In the genomic region with DNA sequence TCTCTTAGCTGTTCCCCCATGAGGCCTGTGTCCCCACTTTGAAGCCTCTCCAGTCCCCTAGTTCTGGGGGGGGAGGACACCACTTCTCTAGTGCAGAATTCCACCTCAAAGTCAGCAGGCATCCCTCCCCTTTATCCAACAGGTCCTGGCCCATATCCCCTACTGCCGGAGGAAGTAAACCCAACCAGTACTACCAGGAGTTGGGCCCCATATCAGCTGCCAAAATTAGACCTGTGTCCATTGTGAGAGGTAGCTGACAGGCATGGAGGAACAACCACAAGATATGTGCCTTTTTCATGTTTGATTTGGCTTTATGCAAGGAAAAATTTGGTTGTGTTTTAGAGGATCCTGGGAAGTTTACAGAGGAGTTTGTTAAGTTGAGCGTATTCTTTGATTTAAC, we compare ENCODE assay signal across 8 cellular contexts.
"Had no signal": no experiment of that assay in that cellular context is flagged by ENCODE, and none has a peak within 500 bp of the region (broad histone marks: within the 10 kb centered on the region; RNA-seq: fewer than 3 reads in every experiment).

No MANE protein-coding gene starts in this region.

- DNase-seq: GDM1, GF-D8 had no signal

- ATAC-seq: GM12878 had no signal

- H3K4me3 ChIP-seq: GM12878 had no signal

- FAIRE-seq: G401.6, GM12878, GM12891, GM12892, GM18507, GM19239 had no signal
